9 cellular contexts compared by ENCODE assay signal in genomic region chr10:89887830-89888229, GRCh38.
DNase-seq lines count a peak whose midpoint lies in the region; ATAC-seq and TF ChIP-seq lines count a peak whose summit lies in the region.
"Had no signal": no experiment of that assay in that cellular context is flagged by ENCODE, and none has a peak within 500 bp of the region (broad histone marks: within the 10 kb centered on the region; RNA-seq: fewer than 3 reads in every experiment).

No MANE protein-coding gene starts in this region.

- no peak overlapping the region for H4K5ac ChIP-seq in mesendoderm (ENCODE audit: low read length)

- DNase-seq in choroid plexus epithelial cell (ENCODE audit: low read depth) (peak; percentile 7), DMS153 treated with DMSO at 0.1 percent for 48 hours (lab: John Stamatoyannopoulos, UW; ENCODE audit: unreplicated experiment) (no peak), activated gamma-delta T cell treated with Interleukin-2 at 50 U/mL for 16 hours (no peak), stomach (no peak), mesendoderm (no peak)
- DNase-seq: NCI-H446 had no signal

- no peak overlapping the region for H3K56ac ChIP-seq in mesendoderm (ENCODE audit: low read length)

- H3K27ac ChIP-seq in BLaER1 treated with 17β-estradiol and CSF1 and Interleukin-3, amounts not matched to agents 10 nM and 100 nM, result peak overlapping the region; percentile 80 to 99 (median 91)
- H3K27ac ChIP-seq in stomach (no peak overlapping the region), mesendoderm (ENCODE audit: low read depth, low read length) (no peak overlapping the region)

- H3K9me3 ChIP-seq in BLaER1 treated with 17β-estradiol and CSF1 and Interleukin-3, amounts not matched to agents 10 nM and 100 nM (replicated peaks in 1 of 11), result peaks cover 0 to 35% (median 22%) of the 10 kb centered on the region in 11 experiments; a peak in 18 of 22 replicates
- H3K9me3 ChIP-seq in stomach, result no peaks in the 10 kb centered on the region

- no peak overlapping the region for H3K4ac ChIP-seq in mesendoderm (ENCODE audit: low read depth, low read length)

- H4K8ac ChIP-seq in mesendoderm (ENCODE audit: low read depth, low read length), result no peak overlapping the region

- no peak overlapping the region for H3K18ac ChIP-seq in mesendoderm (ENCODE audit: low read length)

- no peak for TF ChIP-seq EP300 in stomach (IDR thresholded peaks at IDR 0.05)

- no peaks in the 10 kb centered on the region for H3K27me3 ChIP-seq in BLaER1 treated with 17β-estradiol and CSF1 and Interleukin-3, amounts not matched to agents 10 nM and 100 nM
- H3K27me3 ChIP-seq in stomach (no peaks in the 10 kb centered on the region), mesendoderm (ENCODE audit: insufficient read depth, low read length, poor library complexity) (no peaks in the 10 kb centered on the region)

- H3K4me3 ChIP-seq in BLaER1 treated with 17β-estradiol and CSF1 and Interleukin-3, amounts not matched to agents 10 nM and 100 nM, result peak overlapping the region in 5 of 10 experiments; percentile 2 to 44 (median 11); a peak in 5 of 20 replicates
- no peak overlapping the region for H3K4me3 ChIP-seq in choroid plexus epithelial cell (ENCODE audit: low read depth, low read length)
- H3K4me3 ChIP-seq in stomach, result no peak overlapping the region
- H3K4me3 ChIP-seq in mesendoderm (ENCODE audit: low read length), result no peak overlapping the region

- no peaks in the 10 kb centered on the region for H3K79me2 ChIP-seq in mesendoderm (ENCODE audit: control insufficient read depth, insufficient read depth, low read length)

- no peak for TF ChIP-seq CTCF in choroid plexus epithelial cell (conservative IDR thresholded peaks at IDR 0.05; ENCODE audit: low read depth, low read length)
- TF ChIP-seq CTCF in stomach (IDR thresholded peaks at IDR 0.05), result no peak

- H3K9ac ChIP-seq in BLaER1 treated with 17β-estradiol and CSF1 and Interleukin-3, amounts not matched to agents 10 nM and 100 nM, result peak overlapping the region; percentile 66 to 81 (median 73)
- H3K9ac ChIP-seq in mesendoderm (ENCODE audit: low read length), result no peak overlapping the region

- no peak overlapping the region for H2BK120ac ChIP-seq in mesendoderm (ENCODE audit: low read depth, low read length)

- no peaks in the 10 kb centered on the region for H4K20me1 ChIP-seq in BLaER1 treated with 17β-estradiol and CSF1 and Interleukin-3, amounts not matched to agents 10 nM and 100 nM

- no peaks in the 10 kb centered on the region; a peak in 1 of 22 replicates for H3K36me3 ChIP-seq in BLaER1 treated with 17β-estradiol and CSF1 and Interleukin-3, amounts not matched to agents 10 nM and 100 nM
- no peaks in the 10 kb centered on the region for H3K36me3 ChIP-seq in stomach
- no peaks in the 10 kb centered on the region for H3K36me3 ChIP-seq in mesendoderm (ENCODE audit: control insufficient read depth, insufficient read depth, low read length)

- TF ChIP-seq POLR2A in stomach (IDR thresholded peaks at IDR 0.05), result no peak

- H3K23ac ChIP-seq in mesendoderm (ENCODE audit: low read length), result no peak overlapping the region

- no peak overlapping the region for H2BK15ac ChIP-seq in mesendoderm (replicated peaks; ENCODE audit: low read depth)

- no peaks in the 10 kb centered on the region for H3K79me1 ChIP-seq in mesendoderm (ENCODE audit: low read length)

- H2BK5ac ChIP-seq in mesendoderm (ENCODE audit: low read length), result no peak overlapping the region

- WGBS in stomach, 5 donors, result 56 to 79% (median 62%) methylated on average over 7 of the region's 7 CpGs
- WGBS in mesendoderm (ENCODE audit: extremely low coverage, insufficient coverage, low lambda C conversion rate), result no CpG with 5 or more reads among the region's 7 CpGs

- H2AK5ac ChIP-seq in mesendoderm (ENCODE audit: low read length), result no peak overlapping the region

- peak overlapping the region; percentile 70 to 91 (median 80) for H3K4me2 ChIP-seq in BLaER1 treated with 17β-estradiol and CSF1 and Interleukin-3, amounts not matched to agents 10 nM and 100 nM
- no peak overlapping the region for H3K4me2 ChIP-seq in mesendoderm (ENCODE audit: low read length)

- ATAC-seq in GM19467 (IDR thresholded peaks at IDR 0.05; ENCODE audit: unreplicated experiment) (peak; percentile 74), HG03342 (IDR thresholded peaks at IDR 0.05; ENCODE audit: unreplicated experiment) (peak; percentile 73)

- H3K4me1 ChIP-seq in BLaER1 treated with 17β-estradiol and CSF1 and Interleukin-3, amounts not matched to agents 10 nM and 100 nM, result peaks cover 53 to 73% (median 65%) of the 10 kb centered on the region in 10 experiments
- H3K4me1 ChIP-seq in stomach, result no peaks in the 10 kb centered on the region
- H3K4me1 ChIP-seq in mesendoderm (ENCODE audit: control insufficient read depth, low read depth, low read length), result no peaks in the 10 kb centered on the region

- intact Hi-C loops in stomach (cut with DNase I; ENCODE audit: low total_unique reads), result no loop called here

Comparison
In these comparisons a context has a peak if more than half of its experiments do, and no peak if none do; other contexts are left out.
1. H3K27ac ChIP-seq: peak in BLaER1 treated with 17β-estradiol and CSF1 and Interleukin-3, amounts not matched to agents 10 nM and 100 nM (11 of 11); none in stomach (0 of 5) and mesendoderm (single experiment).